1 cellular context compared by ENCODE assay signal in the genomic region with DNA sequence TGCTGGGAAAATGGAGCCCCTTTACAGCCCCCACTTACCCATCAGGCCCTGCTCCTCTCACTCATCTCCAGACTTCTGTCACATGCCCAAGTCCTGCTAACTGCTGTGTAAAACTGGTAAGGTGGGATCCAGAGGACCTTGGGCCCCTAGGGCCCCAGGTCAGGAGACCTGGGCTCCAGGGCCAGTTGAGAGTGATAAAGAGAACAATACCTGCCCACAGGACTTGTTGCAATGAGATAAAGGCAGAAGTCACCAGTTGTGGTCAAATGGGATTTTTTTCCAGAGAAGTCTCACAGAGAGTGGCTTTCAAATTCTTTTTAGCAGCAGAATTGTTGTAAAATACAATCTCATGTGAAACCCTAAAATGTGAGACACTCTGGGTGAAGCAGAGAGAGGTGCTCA.
TF ChIP-seq lines count a peak whose summit lies in the region.

No MANE protein-coding gene starts in this region.

TF ChIP-seq in K562, 482 proteins besides CTCF, POLR2A, EP300 and RAD21 (continued from another document and continues in another):
- TF ChIP-seq, protein P1, sequence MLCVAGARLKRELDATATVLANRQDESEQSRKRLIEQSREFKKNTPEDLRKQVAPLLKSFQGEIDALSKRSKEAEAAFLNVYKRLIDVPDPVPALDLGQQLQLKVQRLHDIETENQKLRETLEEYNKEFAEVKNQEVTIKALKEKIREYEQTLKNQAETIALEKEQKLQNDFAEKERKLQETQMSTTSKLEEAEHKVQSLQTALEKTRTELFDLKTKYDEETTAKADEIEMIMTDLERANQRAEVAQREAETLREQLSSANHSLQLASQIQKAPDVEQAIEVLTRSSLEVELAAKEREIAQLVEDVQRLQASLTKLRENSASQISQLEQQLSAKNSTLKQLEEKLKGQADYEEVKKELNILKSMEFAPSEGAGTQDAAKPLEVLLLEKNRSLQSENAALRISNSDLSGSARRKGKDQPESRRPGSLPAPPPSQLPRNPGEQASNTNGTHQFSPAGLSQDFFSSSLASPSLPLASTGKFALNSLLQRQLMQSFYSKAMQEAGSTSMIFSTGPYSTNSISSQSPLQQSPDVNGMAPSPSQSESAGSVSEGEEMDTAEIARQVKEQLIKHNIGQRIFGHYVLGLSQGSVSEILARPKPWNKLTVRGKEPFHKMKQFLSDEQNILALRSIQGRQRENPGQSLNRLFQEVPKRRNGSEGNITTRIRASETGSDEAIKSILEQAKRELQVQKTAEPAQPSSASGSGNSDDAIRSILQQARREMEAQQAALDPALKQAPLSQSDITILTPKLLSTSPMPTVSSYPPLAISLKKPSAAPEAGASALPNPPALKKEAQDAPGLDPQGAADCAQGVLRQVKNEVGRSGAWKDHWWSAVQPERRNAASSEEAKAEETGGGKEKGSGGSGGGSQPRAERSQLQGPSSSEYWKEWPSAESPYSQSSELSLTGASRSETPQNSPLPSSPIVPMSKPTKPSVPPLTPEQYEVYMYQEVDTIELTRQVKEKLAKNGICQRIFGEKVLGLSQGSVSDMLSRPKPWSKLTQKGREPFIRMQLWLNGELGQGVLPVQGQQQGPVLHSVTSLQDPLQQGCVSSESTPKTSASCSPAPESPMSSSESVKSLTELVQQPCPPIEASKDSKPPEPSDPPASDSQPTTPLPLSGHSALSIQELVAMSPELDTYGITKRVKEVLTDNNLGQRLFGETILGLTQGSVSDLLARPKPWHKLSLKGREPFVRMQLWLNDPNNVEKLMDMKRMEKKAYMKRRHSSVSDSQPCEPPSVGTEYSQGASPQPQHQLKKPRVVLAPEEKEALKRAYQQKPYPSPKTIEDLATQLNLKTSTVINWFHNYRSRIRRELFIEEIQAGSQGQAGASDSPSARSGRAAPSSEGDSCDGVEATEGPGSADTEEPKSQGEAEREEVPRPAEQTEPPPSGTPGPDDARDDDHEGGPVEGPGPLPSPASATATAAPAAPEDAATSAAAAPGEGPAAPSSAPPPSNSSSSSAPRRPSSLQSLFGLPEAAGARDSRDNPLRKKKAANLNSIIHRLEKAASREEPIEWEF (CRISPR knock-in tag; IDR thresholded peaks at IDR 0.05): 0 out of 2 replicates have a peak, but pooled peaks have one; percentile 21
- TF ChIP-seq CTBP1 (IDR thresholded peaks at IDR 0.05; ENCODE audit: borderline replicate concordance) (no peak), YY1 (IDR thresholded peaks at IDR 0.05; ENCODE audit: borderline replicate concordance in 1 of 3, control insufficient read depth in 1 of 3, extremely low read depth in 1 of 3, insufficient read depth in 3 of 3, insufficient read length in 1 of 3, insufficient replicate concordance in 2 of 3, low read depth in 1 of 3, low read length in 2 of 3) (peak in 1 of 3 experiments; percentile 22), DMBX1 (CRISPR knock-in tag; IDR thresholded peaks at IDR 0.05; ENCODE audit: borderline replicate concordance) (peak; percentile 58; the same call in 1 of the 2 replicates), ATF2 (CRISPR knock-in tag; IDR thresholded peaks at IDR 0.05) (no peak), PPARD (CRISPR knock-in tag; IDR thresholded peaks at IDR 0.05) (no peak), HOMEZ (CRISPR knock-in tag; IDR thresholded peaks at IDR 0.05) (0 out of 2 replicates have a peak, but pooled peaks have one; percentile 69), CBFA2T2 (conservative IDR thresholded peaks at IDR 0.05) (peak; percentile 72), ILK (tag; IDR thresholded peaks at IDR 0.05; ENCODE audit: borderline replicate concordance, low read depth) (no peak), ZNF57 (CRISPR knock-in tag; IDR thresholded peaks at IDR 0.05) (peak; percentile 13; the same call in 1 of the 2 replicates), FOXJ2 (tag; IDR thresholded peaks at IDR 0.05) (0 out of 2 replicates have a peak, but pooled peaks have one; percentile 2), TCF3 (CRISPR knock-in tag; IDR thresholded peaks at IDR 0.05) (peak; percentile 79), PRMT5 (CRISPR knock-in tag; IDR thresholded peaks at IDR 0.05) (no peak), MITF (IDR thresholded peaks at IDR 0.05) (peak; percentile 86), ARID1B (IDR thresholded peaks at IDR 0.05) (peak; percentile 68), NONO (IDR thresholded peaks at IDR 0.05; ENCODE audit: low read depth in 2 of 2, low read length in 1 of 2) (0 out of 4 replicates have a peak, but pooled peaks of 1 of the 2 experiments have one; percentile 17), CBFA2T3 (IDR thresholded peaks at IDR 0.05) (peak; percentile 86), RBBP5 (IDR thresholded peaks at IDR 0.05; ENCODE audit: borderline replicate concordance, insufficient read depth, low read length, poor library complexity, severe bottlenecking) (peak; percentile 48), HDAC2 (IDR thresholded peaks at IDR 0.05) (0 out of 2 replicates have a peak, but pooled peaks have one; percentile 1), KAT8 (IDR thresholded peaks at IDR 0.05; ENCODE audit: low read depth) (no peak), RCOR1 (IDR thresholded peaks at IDR 0.05; ENCODE audit: borderline replicate concordance in 1 of 2, low read depth in 2 of 2, low read length in 2 of 2) (peak in 1 of 2 experiments; percentile 58; a peak in 3 of 4 replicates), PML (IDR thresholded peaks at IDR 0.05; ENCODE audit: low read length) (peak; percentile 37; the same call in 1 of the 2 replicates), TAF9B (IDR thresholded peaks at IDR 0.05; ENCODE audit: partially characterized antibody) (no peak), TEAD4 (IDR thresholded peaks at IDR 0.05; ENCODE audit: low read length) (peak; percentile 81), TEAD4 (CRISPR knock-in tag; IDR thresholded peaks at IDR 0.05; ENCODE audit: borderline replicate concordance) (no peak), ZNF695 (CRISPR knock-in tag; IDR thresholded peaks at IDR 0.05) (0 out of 2 replicates have a peak, but pooled peaks have one; percentile 44), CXXC5 (CRISPR knock-in tag; IDR thresholded peaks at IDR 0.05) (no peak; the same call in 1 of the 2 replicates)
- TF ChIP-seq, protein P2, sequence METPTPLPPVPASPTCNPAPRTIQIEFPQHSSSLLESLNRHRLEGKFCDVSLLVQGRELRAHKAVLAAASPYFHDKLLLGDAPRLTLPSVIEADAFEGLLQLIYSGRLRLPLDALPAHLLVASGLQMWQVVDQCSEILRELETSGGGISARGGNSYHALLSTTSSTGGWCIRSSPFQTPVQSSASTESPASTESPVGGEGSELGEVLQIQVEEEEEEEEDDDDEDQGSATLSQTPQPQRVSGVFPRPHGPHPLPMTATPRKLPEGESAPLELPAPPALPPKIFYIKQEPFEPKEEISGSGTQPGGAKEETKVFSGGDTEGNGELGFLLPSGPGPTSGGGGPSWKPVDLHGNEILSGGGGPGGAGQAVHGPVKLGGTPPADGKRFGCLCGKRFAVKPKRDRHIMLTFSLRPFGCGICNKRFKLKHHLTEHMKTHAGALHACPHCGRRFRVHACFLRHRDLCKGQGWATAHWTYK (CRISPR knock-in tag; IDR thresholded peaks at IDR 0.05): peak; percentile 30
- TF ChIP-seq, protein P3, sequence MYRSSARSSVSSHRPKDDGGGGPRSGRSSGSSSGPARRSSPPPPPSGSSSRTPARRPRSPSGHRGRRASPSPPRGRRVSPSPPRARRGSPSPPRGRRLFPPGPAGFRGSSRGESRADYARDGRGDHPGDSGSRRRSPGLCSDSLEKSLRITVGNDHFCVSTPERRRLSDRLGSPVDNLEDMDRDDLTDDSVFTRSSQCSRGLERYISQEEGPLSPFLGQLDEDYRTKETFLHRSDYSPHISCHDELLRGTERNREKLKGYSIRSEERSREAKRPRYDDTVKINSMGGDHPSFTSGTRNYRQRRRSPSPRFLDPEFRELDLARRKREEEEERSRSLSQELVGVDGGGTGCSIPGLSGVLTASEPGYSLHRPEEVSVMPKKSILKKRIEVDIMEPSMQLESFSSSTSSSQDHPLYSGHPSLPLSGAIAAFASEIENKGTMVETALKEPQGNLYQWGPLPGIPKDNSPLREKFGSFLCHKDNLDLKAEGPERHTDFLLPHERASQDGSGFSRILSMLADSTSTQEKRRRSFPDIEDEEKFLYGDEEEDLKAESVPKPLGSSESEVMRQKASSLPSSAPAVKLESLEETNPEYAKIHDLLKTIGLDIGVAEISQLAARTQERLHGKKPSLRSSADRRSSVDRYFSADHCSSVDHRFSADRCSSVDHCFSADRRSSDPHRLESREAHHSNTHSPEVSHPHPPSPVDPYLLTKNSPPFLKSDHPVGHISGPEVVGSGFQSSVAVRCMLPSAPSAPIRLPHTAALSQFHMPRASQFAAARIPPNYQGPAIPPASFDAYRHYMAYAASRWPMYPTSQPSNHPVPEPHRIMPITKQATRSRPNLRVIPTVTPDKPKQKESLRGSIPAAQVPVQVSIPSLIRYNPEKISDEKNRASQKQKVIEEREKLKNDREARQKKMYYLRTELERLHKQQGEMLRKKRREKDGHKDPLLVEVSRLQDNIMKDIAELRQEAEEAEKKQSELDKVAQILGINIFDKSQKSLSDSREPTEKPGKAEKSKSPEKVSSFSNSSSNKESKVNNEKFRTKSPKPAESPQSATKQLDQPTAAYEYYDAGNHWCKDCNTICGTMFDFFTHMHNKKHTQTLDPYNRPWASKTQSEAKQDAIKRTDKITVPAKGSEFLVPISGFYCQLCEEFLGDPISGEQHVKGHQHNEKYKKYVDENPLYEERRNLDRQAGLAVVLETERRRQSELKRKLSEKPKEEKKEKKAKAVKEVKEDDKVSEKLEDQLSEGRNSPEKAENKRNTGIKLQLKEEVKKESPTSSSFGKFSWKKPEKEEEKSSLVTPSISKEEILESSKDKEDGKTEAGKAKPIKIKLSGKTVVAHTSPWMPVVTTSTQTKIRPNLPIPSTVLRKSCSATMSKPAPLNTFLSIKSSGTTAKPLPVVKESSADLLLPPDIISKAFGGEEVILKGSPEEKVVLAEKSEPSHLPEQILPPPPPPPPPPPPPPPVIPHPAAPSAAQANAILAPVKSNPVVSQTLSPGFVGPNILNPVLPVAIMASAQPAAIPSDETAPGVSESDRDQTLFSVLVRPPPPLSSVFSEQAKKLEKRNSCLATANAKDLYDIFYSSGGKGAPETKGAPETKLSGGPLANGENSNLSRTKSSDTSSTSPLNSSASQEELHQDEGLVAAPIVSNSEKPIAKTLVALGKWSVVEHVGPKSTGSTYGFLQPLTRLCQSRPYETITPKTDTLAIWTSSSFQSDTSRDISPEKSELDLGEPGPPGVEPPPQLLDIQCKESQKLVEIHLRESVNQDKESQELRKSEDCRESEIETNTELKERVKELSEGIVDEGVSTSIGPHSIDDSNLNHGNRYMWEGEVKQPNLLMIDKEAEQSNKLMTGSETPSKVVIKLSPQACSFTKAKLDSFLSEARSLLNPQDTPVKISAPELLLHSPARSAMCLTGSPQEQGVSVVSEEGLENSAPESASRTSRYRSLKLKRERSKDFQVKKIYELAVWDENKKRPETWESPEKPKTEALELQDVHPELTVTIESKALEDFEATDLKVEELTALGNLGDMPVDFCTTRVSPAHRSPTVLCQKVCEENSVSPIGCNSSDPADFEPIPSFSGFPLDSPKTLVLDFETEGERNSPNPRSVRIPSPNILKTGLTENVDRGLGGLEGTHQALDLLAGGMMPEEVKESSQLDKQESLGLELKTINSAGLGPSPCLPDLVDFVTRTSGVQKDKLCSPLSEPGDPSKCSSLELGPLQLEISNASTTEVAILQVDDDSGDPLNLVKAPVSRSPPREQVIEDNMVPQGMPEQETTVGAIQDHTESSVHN (IDR thresholded peaks at IDR 0.05; ENCODE audit: borderline replicate concordance in 1 of 2, low read depth in 1 of 2): no peak
- TF ChIP-seq, protein P4, sequence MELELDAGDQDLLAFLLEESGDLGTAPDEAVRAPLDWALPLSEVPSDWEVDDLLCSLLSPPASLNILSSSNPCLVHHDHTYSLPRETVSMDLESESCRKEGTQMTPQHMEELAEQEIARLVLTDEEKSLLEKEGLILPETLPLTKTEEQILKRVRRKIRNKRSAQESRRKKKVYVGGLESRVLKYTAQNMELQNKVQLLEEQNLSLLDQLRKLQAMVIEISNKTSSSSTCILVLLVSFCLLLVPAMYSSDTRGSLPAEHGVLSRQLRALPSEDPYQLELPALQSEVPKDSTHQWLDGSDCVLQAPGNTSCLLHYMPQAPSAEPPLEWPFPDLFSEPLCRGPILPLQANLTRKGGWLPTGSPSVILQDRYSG (tag; conservative IDR thresholded peaks at IDR 0.05; ENCODE audit: low read depth): 0 out of 2 replicates have a peak, but pooled peaks have one; percentile 61
- TF ChIP-seq, protein P5, sequence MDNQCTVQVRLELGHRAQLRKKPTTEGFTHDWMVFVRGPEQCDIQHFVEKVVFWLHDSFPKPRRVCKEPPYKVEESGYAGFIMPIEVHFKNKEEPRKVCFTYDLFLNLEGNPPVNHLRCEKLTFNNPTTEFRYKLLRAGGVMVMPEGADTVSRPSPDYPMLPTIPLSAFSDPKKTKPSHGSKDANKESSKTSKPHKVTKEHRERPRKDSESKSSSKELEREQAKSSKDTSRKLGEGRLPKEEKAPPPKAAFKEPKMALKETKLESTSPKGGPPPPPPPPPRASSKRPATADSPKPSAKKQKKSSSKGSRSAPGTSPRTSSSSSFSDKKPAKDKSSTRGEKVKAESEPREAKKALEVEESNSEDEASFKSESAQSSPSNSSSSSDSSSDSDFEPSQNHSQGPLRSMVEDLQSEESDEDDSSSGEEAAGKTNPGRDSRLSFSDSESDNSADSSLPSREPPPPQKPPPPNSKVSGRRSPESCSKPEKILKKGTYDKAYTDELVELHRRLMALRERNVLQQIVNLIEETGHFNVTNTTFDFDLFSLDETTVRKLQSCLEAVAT (IDR thresholded peaks at IDR 0.05): peak in 1 of 2 experiments; percentile 58; a peak in 1 of 4 replicates
